8 cellular contexts compared by ENCODE assay signal in genomic region chr3:72888546-72889309, GRCh38. TPM values are rescaled to one million over a fixed set of nuclear protein-coding genes. Genes with fewer than 3 reads are reported as not detected.
A peak's percentile ranks its signal among the peaks of the same experiment; 100 is the strongest.
DNase-seq lines count a peak whose midpoint lies in the region; ATAC-seq and TF ChIP-seq lines count a peak whose summit lies in the region.

No MANE protein-coding gene starts in this region.

- H3K4me2 ChIP-seq in MM.1S (ENCODE audit: low read depth, low read length), result peak overlapping the region; percentile 63; the same call in 1 of the 2 replicates

- H3K9me3 ChIP-seq in MM.1S (replicated peaks; ENCODE audit: insufficient read depth, low read length), result no peaks in the 10 kb centered on the region

- intact Hi-C loops in dorsolateral prefrontal cortex (cut with DNase I), result loop anchor here (2.0 to 5.0 kb wide), 3 partner anchors 41 to 108 kb away; partner anchors contain the start of genes PPP4R2 (in 2 of the 2) and SHQ1 (in 1 of the 2)

- H3K27me3 ChIP-seq in MM.1S (replicated peaks; ENCODE audit: insufficient read depth, low read length), result peaks cover 15% of the 10 kb centered on the region; the same call in 1 of the 2 replicates
- no peaks in the 10 kb centered on the region for H3K27me3 ChIP-seq in dorsolateral prefrontal cortex

- no peaks in the 10 kb centered on the region for H3K9me2 ChIP-seq in MM.1S (replicated peaks; ENCODE audit: insufficient read depth, low read length)

- H3F3A ChIP-seq in MM.1S (ENCODE audit: insufficient read depth, low read length), result no peaks in the 10 kb centered on the region; the same call in 1 of the 2 replicates

- TF ChIP-seq CTCF in C4-2B (conservative IDR thresholded peaks at IDR 0.05), result peak; percentile 27; the same call in 1 of the 2 replicates
- 0 out of 2 replicates have a peak, but pooled peaks have one; percentile 4 for TF ChIP-seq CTCF in MM.1S (IDR thresholded peaks at IDR 0.05; ENCODE audit: low read length)
- TF ChIP-seq CTCF in dorsolateral prefrontal cortex (IDR thresholded peaks at IDR 0.05 in 54 of 56, conservative IDR thresholded peaks at IDR 0.05 in 2 of 56; ENCODE audit: low read depth in 1 of 56, partially characterized antibody in 56 of 56), result peak in 9 of 56 donors; percentile 0 to 37 (median 8)

- peaks cover 43 to 78% (median 73%) of the 10 kb centered on the region in 5 donors for H3K27me3 Mint-ChIP-seq in naive thymus-derived CD8-positive, alpha-beta T cell

- H3K4me3 Mint-ChIP-seq in naive thymus-derived CD8-positive, alpha-beta T cell, result peak overlapping the region; percentile 30 to 76 (median 62)

- peak overlapping the region; percentile 32; the same call in 1 of the 2 replicates for H3K4me3 ChIP-seq in MM.1S (ENCODE audit: low read length)
- peak overlapping the region; percentile 16 to 76 (median 61) for H3K4me3 ChIP-seq in dorsolateral prefrontal cortex

- DNase-seq in MM.1S (no peak), dorsolateral prefrontal cortex (peak in 2 of 10 donors; percentile 15 to 28), OCI-M1 (lab: John Stamatoyannopoulos, UW) (no peak), SHP77 (lab: John Stamatoyannopoulos, UW) (no peak)
- peak in 2 of 10 donors; percentile 10 to 13 for DNase-seq in naive thymus-derived CD8-positive, alpha-beta T cell

- H3K36me3 ChIP-seq in MM.1S (replicated peaks; ENCODE audit: insufficient read depth, low read length), result no peaks in the 10 kb centered on the region

- peak in 1 of 2 donors; percentile 26 for ATAC-seq in naive thymus-derived CD8-positive, alpha-beta T cell
- ATAC-seq in HG03460 (IDR thresholded peaks at IDR 0.05; ENCODE audit: unreplicated experiment) (no peak), HG03175 (IDR thresholded peaks at IDR 0.05; ENCODE audit: unreplicated experiment) (no peak)

- H3K27ac ChIP-seq in C4-2B (peak overlapping the region; percentile 33), MM.1S (ENCODE audit: low read length) (no peak overlapping the region), dorsolateral prefrontal cortex (peak overlapping the region; percentile 4 to 92 (median 82))

- no peak overlapping the region for H2AFZ ChIP-seq in MM.1S (ENCODE audit: low read length)

- H3K27ac Mint-ChIP-seq in naive thymus-derived CD8-positive, alpha-beta T cell, result no peak overlapping the region

- H3K36me3 Mint-ChIP-seq in naive thymus-derived CD8-positive, alpha-beta T cell, result peaks cover 0 to 4% (median 3%) of the 10 kb centered on the region in 3 donors

- no peaks in the 10 kb centered on the region for H3K4me1 ChIP-seq in MM.1S (ENCODE audit: low read length)

- POLR2A ChIA-PET in naive thymus-derived CD8-positive, alpha-beta T cell (lab: Charles Lee), result no interaction called here

- peaks cover 15 to 22% (median 15%) of the 10 kb centered on the region in 4 donors for H3K4me1 Mint-ChIP-seq in naive thymus-derived CD8-positive, alpha-beta T cell

- H3K9ac ChIP-seq in MM.1S (ENCODE audit: low read length), result no peak overlapping the region

- H4K20me1 ChIP-seq in MM.1S (ENCODE audit: insufficient read depth, low read length), result no peaks in the 10 kb centered on the region

- H3K79me2 ChIP-seq in MM.1S (ENCODE audit: low read length), result no peaks in the 10 kb centered on the region

- peaks cover 0 to 6% (median 0%) of the 10 kb centered on the region in 9 donors for H3K9me3 Mint-ChIP-seq in naive thymus-derived CD8-positive, alpha-beta T cell

RNA-seq across cellular contexts. Expression of gene GXYLT2, which starts 0.9 kb away (rescaled TPM):
- total RNA-seq in dorsolateral prefrontal cortex, result 10 to 100 TPM in 46 of 120 experiments, 1 to 10 TPM in 74; 4.5 to 19.1 (median 9.2) TPM
- total RNA-seq in naive thymus-derived CD8-positive, alpha-beta T cell, result not detected
- not detected for polyA plus RNA-seq in naive thymus-derived CD8-positive, alpha-beta T cell

RNA-seq across cellular contexts. Expression of gene SHQ1, which starts 40.5 kb away (rescaled TPM):
- 10 to 100 TPM; 14.8 to 39.4 (median 25.9) TPM for total RNA-seq in dorsolateral prefrontal cortex
- 10 to 100 TPM; 23.4 to 26.4 TPM for total RNA-seq in naive thymus-derived CD8-positive, alpha-beta T cell
- polyA plus RNA-seq in naive thymus-derived CD8-positive, alpha-beta T cell, result 10 to 100 TPM; 14.8 to 22.7 (median 16.5) TPM

Comparison
In these comparisons a context has a peak if more than half of its experiments do, and no peak if none do; other contexts are left out.
1. RNA of gene GXYLT2, which starts 0.9 kb away (total RNA-seq): 4.5 to 19.1 TPM in dorsolateral prefrontal cortex; not detected in naive thymus-derived CD8-positive, alpha-beta T cell; every median in the first group is over 4 times any median in the second.